ENCODE assay signal across 8 cellular contexts in genomic region chr18:3448845-3449701, GRCh38. TPM values are rescaled to one million over a fixed set of nuclear protein-coding genes. Genes with fewer than 3 reads are reported as not detected.
DNase-seq lines count a peak whose midpoint lies in the region; ATAC-seq, FAIRE-seq and TF ChIP-seq lines count a peak whose summit lies in the region.

No MANE protein-coding gene starts in this region.

- peak; percentile 35 for FAIRE-seq in endometrium (lab: Jason Lieb, UNC)

- H3K4me1 Mint-ChIP-seq in activated CD8-positive, alpha-beta memory T cell treated with anti-CD3 and anti-CD28 coated beads, Interleukin-2, amount 10 ng/mL, durations not matched to agents 7 days and 5 days, result peaks cover 38% of the 10 kb centered on the region

- peaks cover 9% of the 10 kb centered on the region for H3K4me1 ChIP-seq in mucosa of descending colon (ENCODE audit: low read depth)

- H3K4me3 Mint-ChIP-seq in activated CD8-positive, alpha-beta memory T cell treated with anti-CD3 and anti-CD28 coated beads, Interleukin-2, amount 10 ng/mL, durations not matched to agents 7 days and 5 days, result peak overlapping the region; percentile 87

- peak overlapping the region; percentile 97 for H3K27ac Mint-ChIP-seq in activated CD8-positive, alpha-beta memory T cell treated with anti-CD3 and anti-CD28 coated beads, Interleukin-2, amount 10 ng/mL, durations not matched to agents 7 days and 5 days

- H3K27me3 ChIP-seq in AG04450 (ENCODE audit: control insufficient read depth, insufficient read depth, low read length), result no peaks in the 10 kb centered on the region

- H3K36me3 ChIP-seq in mucosa of descending colon (ENCODE audit: low read depth), result no peaks in the 10 kb centered on the region

- peak overlapping the region; percentile 99 for H3K27ac ChIP-seq in AG04450 (ENCODE audit: low read depth, low read length)

- ATAC-seq in GM18868 (IDR thresholded peaks at IDR 0.05; ENCODE audit: unreplicated experiment), result peak; percentile 53
- ATAC-seq in HG03108 (IDR thresholded peaks at IDR 0.05; ENCODE audit: unreplicated experiment), result peak; percentile 38
- ATAC-seq in activated CD8-positive, alpha-beta memory T cell treated with anti-CD3 and anti-CD28 coated beads, Interleukin-2, amount 10 ng/mL, durations not matched to agents 7 days and 5 days, result peak; percentile 52
- peak; percentile 25 for ATAC-seq in mucosa of descending colon

- H3K9me3 ChIP-seq in AG04450 (ENCODE audit: control insufficient read depth, insufficient read depth, low read length) (peaks cover 7% of the 10 kb centered on the region; the same call in 1 of the 2 replicates), mucosa of descending colon (no peaks in the 10 kb centered on the region)

- no peaks in the 10 kb centered on the region for H3K9me3 Mint-ChIP-seq in activated CD8-positive, alpha-beta memory T cell treated with anti-CD3 and anti-CD28 coated beads, Interleukin-2, amount 10 ng/mL, durations not matched to agents 7 days and 5 days (ENCODE audit: low read depth)

- H3K4me3 ChIP-seq in AG04450 (ENCODE audit: low read depth, low read length), result peak overlapping the region; percentile 89
- peak overlapping the region; percentile 85 for H3K4me3 ChIP-seq in mucosa of descending colon

- no peaks in the 10 kb centered on the region for H3K36me3 Mint-ChIP-seq in activated CD8-positive, alpha-beta memory T cell treated with anti-CD3 and anti-CD28 coated beads, Interleukin-2, amount 10 ng/mL, durations not matched to agents 7 days and 5 days

- POLR2A ChIA-PET in AG04450 (lab: Yijun Ruan, JAX), result interaction anchor here (0.6 to 2.7 kb wide), 6 partner anchors 145 to 461 kb away, joined by 3 to 12 read pairs (median 4); partner anchors contain the start of gene MYL12B

- CTCF ChIA-PET in AG04450 (lab: Charles Lee), result interaction anchor here (2.7 kb wide), 1 partner anchor 167 kb away, joined by 12 read pairs; no protein-coding TSS in a partner anchor
- CTCF ChIA-PET in activated CD8-positive, alpha-beta memory T cell treated with anti-CD3 and anti-CD28 coated beads, Interleukin-2, amount 10 ng/mL, durations not matched to agents 7 days and 5 days (lab: Charles Lee), result interaction anchor here (1.4 to 4.5 kb wide), 4 partner anchors 9 to 217 kb away, joined by 6 to 22 read pairs (median 8); no protein-coding TSS in a partner anchor

- intact Hi-C loops in mucosa of descending colon (cut with DNase I, micrococcal nuclease), result loop anchor here in 1 of 2 donors (5.0 kb wide), 1 partner anchor 148 kb away; no protein-coding TSS in a partner anchor

- H3K27me3 Mint-ChIP-seq in activated CD8-positive, alpha-beta memory T cell treated with anti-CD3 and anti-CD28 coated beads, Interleukin-2, amount 10 ng/mL, durations not matched to agents 7 days and 5 days, result no peaks in the 10 kb centered on the region

- no peak for TF ChIP-seq CTCF in AG04450 (IDR thresholded peaks at IDR 0.05; ENCODE audit: low read depth, low read length)
- no peak for TF ChIP-seq CTCF in mucosa of descending colon (IDR thresholded peaks at IDR 0.05)

- DNase-seq in AG04450 (ENCODE audit: low read depth, low spot score) (no peak), NOMO-1 (lab: John Stamatoyannopoulos, UW; ENCODE audit: unreplicated experiment in 2 of 2) (peak; percentile 85 to 90), mucosa of descending colon (peak; percentile 85 to 91 (median 86))
- DNase-seq in activated CD8-positive, alpha-beta memory T cell treated with anti-CD3 and anti-CD28 coated beads, Interleukin-2, amount 10 ng/mL, durations not matched to agents 7 days and 5 days, result peak; percentile 90
- DNase-seq in stimulated activated CD8-positive, alpha-beta memory T cell treated with anti-CD3 and anti-CD28 coated beads, Interleukin-4, amount 100 ng/mL, for 24 hours (ENCODE audit: low read depth), result peak; percentile 69

RNA-seq across cellular contexts. Expression of gene TGIF1, which starts 0.9 kb away (rescaled TPM):
- polyA plus RNA-seq in AG04450 (2011; rRNA removed), result 60.6 and 61.1 TPM in 2 replicates
- 72.3 and 110 TPM in 2 replicates for polyA minus RNA-seq in AG04450 (2011; rRNA and poly(A)+ RNA removed)
- total RNA-seq in activated CD8-positive, alpha-beta memory T cell treated with anti-CD3 and anti-CD28 coated beads, Interleukin-2, amount 10 ng/mL, durations not matched to agents 7 days and 5 days, result 10 to 100 TPM in 1 of 2 experiments, 1 to 10 TPM in 1; 9.7 to 19.0 TPM
- 10 to 100 TPM; 37.1 to 67.2 (median 59.1) TPM for total RNA-seq in mucosa of descending colon
